Comparison of ENCODE assay signal across 22 cellular contexts in genomic region chr15:34119291-34119690, GRCh38. TPM values are rescaled to one million over a fixed set of nuclear protein-coding genes. Genes with fewer than 3 reads are reported as not detected.
A peak's percentile ranks its signal among the peaks of the same experiment; 100 is the strongest.
DNase-seq lines count a peak whose midpoint lies in the region; ATAC-seq, FAIRE-seq and TF ChIP-seq lines count a peak whose summit lies in the region.
"Had no signal": no experiment of that assay in that cellular context is flagged by ENCODE, and none has a peak within 500 bp of the region (broad histone marks: within the 10 kb centered on the region; RNA-seq: fewer than 3 reads in every experiment).

No MANE protein-coding gene starts in this region.

- H3K4me3 ChIP-seq in astrocyte (ENCODE audit: insufficient read depth, low read depth, low read length), result no peak overlapping the region
- no peak overlapping the region for H3K4me3 ChIP-seq in spleen
- H3K4me3 ChIP-seq: heart right ventricle, upper lobe of right lung had no signal

- no peak for ATAC-seq in HG03571 (IDR thresholded peaks at IDR 0.05; ENCODE audit: unreplicated experiment)
- ATAC-seq: heart right ventricle; left cardiac atrium; naive thymus-derived CD4-positive, alpha-beta T cell; upper lobe of right lung had no signal

- H3K79me2 ChIP-seq in astrocyte (ENCODE audit: insufficient read depth, low read length), result no peaks in the 10 kb centered on the region

- peaks cover under 1% of the 10 kb centered on the region for H3K36me3 Mint-ChIP-seq in astrocyte (ENCODE audit: low read depth, unreplicated experiment)
- no peaks in the 10 kb centered on the region for H3K36me3 Mint-ChIP-seq in type B pancreatic cell
- H3K36me3 Mint-ChIP-seq: activated naive CD4-positive, alpha-beta T cell treated with anti-CD3 and anti-CD28 coated beads, Interleukin-2, amount 10 ng/mL, durations not matched to agents 7 days and 5 days; CD14-positive monocyte had no signal

- no peaks in the 10 kb centered on the region for H4K20me1 ChIP-seq in astrocyte (ENCODE audit: insufficient read depth, low read length)

- no peaks in the 10 kb centered on the region for H3K36me3 ChIP-seq in astrocyte (ENCODE audit: insufficient read depth, low read length)
- no peaks in the 10 kb centered on the region for H3K36me3 ChIP-seq in spleen
- H3K36me3 ChIP-seq: heart right ventricle, upper lobe of right lung had no signal

- no peak overlapping the region for H2AFZ ChIP-seq in astrocyte (ENCODE audit: low read depth, low read length)

- H3K4me3 Mint-ChIP-seq in astrocyte (ENCODE audit: unreplicated experiment) (no peak overlapping the region), type B pancreatic cell (no peak overlapping the region)
- H3K4me3 Mint-ChIP-seq: activated naive CD4-positive, alpha-beta T cell treated with anti-CD3 and anti-CD28 coated beads, Interleukin-2, amount 10 ng/mL, durations not matched to agents 7 days and 5 days; CD14-positive monocyte; naive thymus-derived CD4-positive, alpha-beta T cell had no signal

- no peak overlapping the region for H3K27ac Mint-ChIP-seq in astrocyte (ENCODE audit: unreplicated experiment)
- no peak overlapping the region for H3K27ac Mint-ChIP-seq in type B pancreatic cell
- H3K27ac Mint-ChIP-seq: activated naive CD4-positive, alpha-beta T cell treated with anti-CD3 and anti-CD28 coated beads, Interleukin-2, amount 10 ng/mL, durations not matched to agents 7 days and 5 days; CD14-positive monocyte had no signal

- H3K27ac ChIP-seq in astrocyte (ENCODE audit: low read depth, low read length), result no peak overlapping the region
- no peak overlapping the region for H3K27ac ChIP-seq in spleen
- H3K27ac ChIP-seq: heart right ventricle, upper lobe of right lung had no signal

- FAIRE-seq in astrocyte (lab: Jason Lieb, UNC), result no peak
- FAIRE-seq: GM18507 had no signal

- H3K4me1 Mint-ChIP-seq in astrocyte (ENCODE audit: low read depth, unreplicated experiment) (no peaks in the 10 kb centered on the region), type B pancreatic cell (ENCODE audit: unreplicated experiment) (peaks cover 6% of the 10 kb centered on the region)
- H3K4me1 Mint-ChIP-seq: activated naive CD4-positive, alpha-beta T cell treated with anti-CD3 and anti-CD28 coated beads, Interleukin-2, amount 10 ng/mL, durations not matched to agents 7 days and 5 days; CD14-positive monocyte; naive thymus-derived CD4-positive, alpha-beta T cell had no signal

- no peaks in the 10 kb centered on the region for H3K9me3 ChIP-seq in astrocyte (ENCODE audit: insufficient read depth, low read depth, low read length)
- no peaks in the 10 kb centered on the region for H3K9me3 ChIP-seq in spleen
- H3K9me3 ChIP-seq: heart right ventricle, upper lobe of right lung had no signal

- TF ChIP-seq CTCF in astrocyte (IDR thresholded peaks at IDR 0.05; ENCODE audit: insufficient read depth, low read depth, low read length), result no peak
- no peak for TF ChIP-seq CTCF in type B pancreatic cell (conservative IDR thresholded peaks at IDR 0.05)
- no peak for TF ChIP-seq CTCF in spleen (IDR thresholded peaks at IDR 0.05 in 8 of 11, conservative IDR thresholded peaks at IDR 0.05 in 3 of 11)

- DNase-seq in ELR (ENCODE audit: low read depth), result peak; percentile 57
- DNase-seq in NCI-H2171 (lab: John Stamatoyannopoulos, UW), result peak; percentile 6
- DNase-seq in astrocyte (ENCODE audit: low read depth), result peak; percentile 18
- DNase-seq in myocyte (ENCODE audit: low read depth), result peak; percentile 67
- DNase-seq in type B pancreatic cell (ENCODE audit: extremely low spot score, unreplicated experiment), result no peak
- DNase-seq in KG1 (lab: John Stamatoyannopoulos, UW), result no peak
- DNase-seq in spleen, result no peak
- DNase-seq: activated CD4-positive, CD25-positive, alpha-beta regulatory T cell; activated CD8-positive, alpha-beta memory T cell treated with anti-CD3 and anti-CD28 coated beads, Interleukin-2, amount 50 U/mL, for 4 hours; activated naive CD4-positive, alpha-beta T cell treated with anti-CD3 and anti-CD28 coated beads, Interleukin-2, amount 10 ng/mL, durations not matched to agents 7 days and 5 days; caudate nucleus; GOT3; heart right ventricle; Karpas-422; left cardiac atrium; naive thymus-derived CD4-positive, alpha-beta T cell; NCI-H2029; stimulated activated CD4-positive, alpha-beta T cell treated with anti-CD3 and anti-CD28 coated beads, Interleukin-2, amount 100 ng/mL, for 48 hours; upper lobe of right lung had no signal

- H3K27me3 Mint-ChIP-seq in astrocyte (ENCODE audit: low read depth, unreplicated experiment) (no peaks in the 10 kb centered on the region), type B pancreatic cell (no peaks in the 10 kb centered on the region)

- whole genome bisulfite sequencing in spleen, 5 donors, result 75 to 83% (median 76%) methylated on average over 4 of the region's 4 CpGs

- H3K9me3 Mint-ChIP-seq in astrocyte (ENCODE audit: unreplicated experiment) (peaks cover 1% of the 10 kb centered on the region), type B pancreatic cell (peaks cover 5% of the 10 kb centered on the region)
- H3K9me3 Mint-ChIP-seq: activated naive CD4-positive, alpha-beta T cell treated with anti-CD3 and anti-CD28 coated beads, Interleukin-2, amount 10 ng/mL, durations not matched to agents 7 days and 5 days had no signal

- no peak overlapping the region for H3K9ac ChIP-seq in astrocyte (ENCODE audit: low read length)

- peaks cover 9% of the 10 kb centered on the region for H3K4me1 ChIP-seq in astrocyte (ENCODE audit: insufficient read depth, low read length)
- no peaks in the 10 kb centered on the region for H3K4me1 ChIP-seq in spleen
- H3K4me1 ChIP-seq: heart right ventricle, upper lobe of right lung had no signal

- intact Hi-C loops in spleen (cut with DNase I; ENCODE audit: low total_unique reads), result no loop called here

- H3K27me3 ChIP-seq in astrocyte (ENCODE audit: insufficient read depth, low read length), result no peaks in the 10 kb centered on the region
- peaks cover 0 to 45% (median 7%) of the 10 kb centered on the region in 7 donors for H3K27me3 ChIP-seq in spleen (replicated peaks in 1 of 7)

- no peak overlapping the region for H3K4me2 ChIP-seq in astrocyte (ENCODE audit: low read length)

- no peak for TF ChIP-seq POLR2A in spleen (IDR thresholded peaks at IDR 0.05)

RNA-seq across cellular contexts. Expression of gene PGBD4, which starts 17.4 kb away (rescaled TPM):
- 1.4 TPM in 2 replicates for total RNA-seq in astrocyte
- total RNA-seq in myocyte, result 3.5 and 3.6 TPM in 2 replicates
- 1.8 TPM for polyA plus RNA-seq in myocyte (2012)
- 2.2 and 2.4 TPM in 2 replicates for total RNA-seq in type B pancreatic cell (ENCODE audit: low replicate concordance)
- total RNA-seq in spleen, result 1 to 10 TPM; 1.4 to 3.1 (median 2.2) TPM
- polyA plus RNA-seq in spleen, result 1 to 10 TPM; 1.6 to 1.7 (median 1.7) TPM

RNA-seq across cellular contexts. Expression of gene EMC7, which starts 17.6 kb away (rescaled TPM):
- total RNA-seq in astrocyte (120 and 157 TPM in 2 replicates), myocyte (35.5 and 35.7 TPM in 2 replicates), type B pancreatic cell (ENCODE audit: low replicate concordance) (47.5 and 54.5 TPM in 2 replicates), spleen (10 to 100 TPM; 27.1 to 44.6 (median 39.4) TPM)
- polyA plus RNA-seq in myocyte (2012), result 130 TPM
- polyA plus RNA-seq in spleen, result 10 to 100 TPM; 34.5 to 47.5 (median 39.5) TPM

Comparison
In these comparisons a context has a peak if more than half of its experiments do, and no peak if none do; other contexts are left out.
1. DNase-seq: peak in ELR (single experiment), NCI-H2171 (single experiment), astrocyte (single experiment) and myocyte (single experiment); none in type B pancreatic cell (single experiment), KG1 (single experiment) and spleen (single experiment).